ENCODE assay signal across 24 cellular contexts in the genomic region with DNA sequence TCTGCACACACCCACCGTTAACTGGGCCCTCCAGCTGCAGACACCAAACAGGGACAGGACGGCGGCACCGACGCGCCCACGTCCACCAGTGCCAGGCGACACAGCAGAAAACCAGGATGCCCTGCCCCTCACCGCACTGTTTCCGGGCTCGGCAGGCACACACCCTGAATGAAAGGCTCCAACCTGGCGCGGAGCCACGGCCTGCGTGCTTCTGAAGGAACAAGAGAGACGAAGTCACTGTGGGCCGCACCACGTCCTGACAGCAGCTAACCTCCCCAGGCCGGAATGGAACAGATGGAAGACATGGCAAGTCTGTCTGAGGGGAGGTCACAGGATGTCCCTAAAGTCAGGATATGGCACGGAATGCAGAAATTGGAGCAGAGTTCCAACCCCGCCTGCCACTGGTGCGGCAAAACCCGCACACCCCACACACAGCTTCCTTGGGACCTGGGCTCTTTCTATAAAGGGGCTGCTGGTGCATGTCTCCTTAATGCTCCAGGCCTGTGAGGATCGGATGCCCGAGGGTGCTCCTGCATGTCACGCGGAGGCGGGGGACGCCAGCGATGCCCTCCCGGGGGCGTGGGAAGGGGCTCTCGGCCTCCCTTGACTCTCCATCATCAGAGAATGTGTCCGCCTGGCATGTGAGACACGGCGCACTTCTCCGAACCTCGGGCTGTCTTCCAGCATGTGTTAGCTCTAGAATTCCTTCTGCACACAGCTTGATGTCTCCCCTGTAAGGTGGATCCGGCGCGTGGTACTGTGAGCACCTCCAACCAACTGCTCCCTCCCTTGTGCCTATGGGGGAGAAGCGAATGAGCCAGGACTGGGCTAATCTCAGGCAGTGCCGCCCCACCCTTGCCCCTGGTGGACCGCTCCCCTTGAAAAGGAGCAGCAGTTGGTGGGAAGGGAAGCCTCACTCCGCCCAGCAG. TPM values are rescaled to one million over a fixed set of nuclear protein-coding genes. Genes with fewer than 3 reads are reported as not detected.
DNase-seq lines count a peak whose midpoint lies in the region; ATAC-seq and TF ChIP-seq lines count a peak whose summit lies in the region.
"Had no signal": no experiment of that assay in that cellular context is flagged by ENCODE, and none has a peak within 500 bp of the region (broad histone marks: within the 10 kb centered on the region; RNA-seq: fewer than 3 reads in every experiment).

No MANE protein-coding gene starts in this region.

- H3K27me3 Mint-ChIP-seq in glutamatergic neuron (ENCODE audit: unreplicated experiment): peaks cover 12% of the 10 kb centered on the region
- H3K27me3 Mint-ChIP-seq: activated naive CD8-positive, alpha-beta T cell treated with anti-CD3 and anti-CD28 coated beads, Interleukin-2, amount 10 ng/mL, durations not matched to agents 7 days and 5 days; progenitor cell of endocrine pancreas; T-cell had no signal

- H3K36me3 Mint-ChIP-seq in glutamatergic neuron (ENCODE audit: unreplicated experiment): no peaks in the 10 kb centered on the region
- H3K36me3 Mint-ChIP-seq: activated naive CD8-positive, alpha-beta T cell treated with anti-CD3 and anti-CD28 coated beads, Interleukin-2, amount 10 ng/mL, durations not matched to agents 7 days and 5 days; T-cell had no signal

- intact Hi-C loops in heart right ventricle (cut with DNase I): loop anchor here in 3 of 10 donors (10.0 kb wide), 2 partner anchors 51 to 91 kb away; a partner anchor contains a TSS
- intact Hi-C loops in Right ventricle myocardium inferior (cut with DNase I): no loop called here

- H3K9me3 Mint-ChIP-seq in glutamatergic neuron (ENCODE audit: unreplicated experiment): peaks cover 3% of the 10 kb centered on the region
- H3K9me3 Mint-ChIP-seq: activated naive CD8-positive, alpha-beta T cell treated with anti-CD3 and anti-CD28 coated beads, Interleukin-2, amount 10 ng/mL, durations not matched to agents 7 days and 5 days; T-cell had no signal

- H3K4me3 Mint-ChIP-seq in glutamatergic neuron (ENCODE audit: unreplicated experiment): no peak overlapping the region
- H3K4me3 Mint-ChIP-seq: activated naive CD8-positive, alpha-beta T cell treated with anti-CD3 and anti-CD28 coated beads, Interleukin-2, amount 10 ng/mL, durations not matched to agents 7 days and 5 days; T-cell had no signal

- TF ChIP-seq CTCF in heart right ventricle (IDR thresholded peaks at IDR 0.05) (no peak), glutamatergic neuron (IDR thresholded peaks at IDR 0.05; ENCODE audit: partially characterized antibody, unreplicated experiment) (no peak)

- H3K4me1 Mint-ChIP-seq in glutamatergic neuron (ENCODE audit: low read depth, unreplicated experiment): peaks cover 35% of the 10 kb centered on the region

- H3K4me1 ChIP-seq in heart right ventricle: peaks cover 12 to 58% (median 32%) of the 10 kb centered on the region in 9 donors

- peak in 2 of 8 donors; percentile 18 to 19 for ATAC-seq in heart right ventricle
- no peak for ATAC-seq in Right ventricle myocardium inferior
- ATAC-seq in GM21526 (IDR thresholded peaks at IDR 0.05; ENCODE audit: low FRiP score, unreplicated experiment): no peak
- ATAC-seq: T-cell had no signal

- peak overlapping the region; percentile 55 for H3K27ac Mint-ChIP-seq in glutamatergic neuron (ENCODE audit: unreplicated experiment)
- H3K27ac Mint-ChIP-seq: activated naive CD8-positive, alpha-beta T cell treated with anti-CD3 and anti-CD28 coated beads, Interleukin-2, amount 10 ng/mL, durations not matched to agents 7 days and 5 days; progenitor cell of endocrine pancreas; T-cell had no signal

- peak overlapping the region in 1 of 10 donors; percentile 36 for H3K27ac ChIP-seq in heart right ventricle
- H3K27ac ChIP-seq: hepatocyte, vagina had no signal

- WGBS in heart right ventricle, 2 donors: 84 to 87% methylated on average over 45 of the region's 45 CpGs

- H3K27me3 ChIP-seq in heart right ventricle: no peaks in the 10 kb centered on the region
- H3K27me3 ChIP-seq: hepatocyte, vagina had no signal

- H3K36me3 ChIP-seq in heart right ventricle: no peaks in the 10 kb centered on the region
- H3K36me3 ChIP-seq: vagina had no signal

- no peak overlapping the region for H3K4me3 ChIP-seq in heart right ventricle
- H3K4me3 ChIP-seq: hepatocyte, vagina had no signal

- DNase-seq in heart right ventricle (peak; percentile 30 to 53), Right ventricle myocardium inferior (ENCODE audit: missing footprints) (no peak), glutamatergic neuron (no peak), mucosa of gallbladder (ENCODE audit: low spot score) (peak; percentile 64), NCI-H2227 (lab: John Stamatoyannopoulos, UW; ENCODE audit: unreplicated experiment) (no peak), H4 (ENCODE audit: low spot score) (no peak)
- DNase-seq in activated CD4-positive, CD25-positive, alpha-beta regulatory T cell (lab: John Stamatoyannopoulos, UW): no peak
- DNase-seq: activated CD4-positive, alpha-beta T cell treated with anti-CD3 and anti-CD28 coated beads, Interleukin-2, amount 50 U/mL, for 1 hour; activated CD8-positive, alpha-beta memory T cell treated with anti-CD3 and anti-CD28 coated beads, Interleukin-2, amount 50 U/mL, for 4 hours; activated naive CD8-positive, alpha-beta T cell treated with anti-CD3 and anti-CD28 coated beads, Interleukin-2, amount 10 ng/mL, durations not matched to agents 7 days and 5 days; cortex of kidney; islet precursor cell; KG1; midbrain; MV-4-11; SHP77 treated with DMSO at 0.1 percent for 48 hours; small intestine; stimulated activated CD4-positive, alpha-beta T cell treated with anti-CD3 and anti-CD28 coated beads, Interleukin-4, amount 100 ng/mL, for 1 hour; T-cell had no signal

- H3K9me3 ChIP-seq in heart right ventricle: no peaks in the 10 kb centered on the region
- H3K9me3 ChIP-seq: vagina had no signal

RNA-seq across cellular contexts. Expression of gene GPER1, which starts 3.9 kb away (rescaled TPM):
- total RNA-seq in heart right ventricle: 1 to 10 TPM; 1.1 to 4.7 (median 1.7) TPM
- polyA plus RNA-seq in heart right ventricle: 1 to 10 TPM; 3.0 to 4.5 TPM
- total RNA-seq in Right ventricle myocardium inferior: 3.6 TPM
- total RNA-seq in glutamatergic neuron (ENCODE audit: unreplicated experiment): 0.59 TPM
- total RNA-seq in mucosa of gallbladder: 4.7 TPM
- 0.97 and 1.5 TPM in 2 replicates for total RNA-seq in H4 (2014; rRNA removed; shearing (Covaris generic))
- polyA plus RNA-seq: neural cell had no signal

RNA-seq across cellular contexts. Expression of gene GPR146, which starts 39.6 kb away (rescaled TPM):
- total RNA-seq in heart right ventricle (10 to 100 TPM; 15.1 to 34.5 (median 22.7) TPM), Right ventricle myocardium inferior (30.6 TPM), glutamatergic neuron (ENCODE audit: unreplicated experiment) (3.1 TPM), mucosa of gallbladder (8.3 TPM)
- 10 to 100 TPM; 13.3 to 28.7 TPM for polyA plus RNA-seq in heart right ventricle
- total RNA-seq in H4 (2014; rRNA removed; shearing (Covaris generic)): 3.4 and 5.7 TPM in 2 replicates
- polyA plus RNA-seq: neural cell had no signal

Comparison
In these comparisons a context has a peak if more than half of its experiments do, and no peak if none do; other contexts are left out.
1. DNase-seq: peak in heart right ventricle (2 of 2) and mucosa of gallbladder (single experiment); none in Right ventricle myocardium inferior (single experiment), glutamatergic neuron (single experiment), NCI-H2227 (single experiment), activated CD4-positive, CD25-positive, alpha-beta regulatory T cell (0 of 4) and H4 (single experiment).